ENCODE assay signal across 9 cellular contexts in genomic region chr6:149990109-149990671, GRCh38. TPM values are rescaled to one million over a fixed set of nuclear protein-coding genes. Genes with fewer than 3 reads are reported as not detected.
DNase-seq lines count a peak whose midpoint lies in the region; ATAC-seq and TF ChIP-seq lines count a peak whose summit lies in the region.
"Had no signal": no experiment of that assay in that cellular context is flagged by ENCODE, and none has a peak within 500 bp of the region (broad histone marks: within the 10 kb centered on the region; RNA-seq: fewer than 3 reads in every experiment).

No MANE protein-coding gene starts in this region.

- H3K27me3 Mint-ChIP-seq in CD4-positive, alpha-beta T cell: peaks cover 100% of the 10 kb centered on the region
- peaks cover 80% of the 10 kb centered on the region for H3K27me3 Mint-ChIP-seq in HFFc6 (ENCODE audit: insufficient read depth)
- peaks cover 95% of the 10 kb centered on the region for H3K27me3 Mint-ChIP-seq in activated naive CD8-positive, alpha-beta T cell treated with anti-CD3 and anti-CD28 coated beads, Interleukin-2, amount 10 ng/mL, durations not matched to agents 7 days and 5 days
- peaks cover 77 to 90% of the 10 kb centered on the region in 2 donors for H3K27me3 Mint-ChIP-seq in natural killer cell (ENCODE audit: low read depth in 2 of 2)

- DNase-seq in CD4-positive, alpha-beta T cell: no peak
- no peak for DNase-seq in HFFc6
- no peak for DNase-seq in activated naive CD8-positive, alpha-beta T cell treated with anti-CD3 and anti-CD28 coated beads, Interleukin-2, amount 10 ng/mL, durations not matched to agents 7 days and 5 days
- DNase-seq in natural killer cell: no peak
- DNase-seq in inferior parietal cortex (ENCODE audit: extremely low spot score): no peak
- DNase-seq in HK-2 (ENCODE audit: unreplicated experiment): no peak
- DNase-seq in cerebellar cortex (ENCODE audit: low spot score): no peak

- intact Hi-C loops in CD4-positive, alpha-beta T cell (cut with DNase I, micrococcal nuclease): no loop called here
- intact Hi-C loops in natural killer cell (cut with micrococcal nuclease): no loop called here

- H3K27me3 ChIP-seq in CD4-positive, alpha-beta T cell (ENCODE audit: control insufficient read depth, insufficient read depth, low read length): peaks cover 90% of the 10 kb centered on the region

- no peak overlapping the region for H3K27ac ChIP-seq in CD4-positive, alpha-beta T cell (ENCODE audit: low read depth, low read length)

- peaks cover 13% of the 10 kb centered on the region for H3K9me3 ChIP-seq in CD4-positive, alpha-beta T cell (ENCODE audit: control insufficient read depth, low read length)

- H3K36me3 Mint-ChIP-seq in CD4-positive, alpha-beta T cell (ENCODE audit: low read depth): no peaks in the 10 kb centered on the region
- H3K36me3 Mint-ChIP-seq in HFFc6 (ENCODE audit: low read depth) (peaks cover 9% of the 10 kb centered on the region), natural killer cell (peaks cover 7% of the 10 kb centered on the region)
- peaks cover 5% of the 10 kb centered on the region for H3K36me3 Mint-ChIP-seq in activated naive CD8-positive, alpha-beta T cell treated with anti-CD3 and anti-CD28 coated beads, Interleukin-2, amount 10 ng/mL, durations not matched to agents 7 days and 5 days

- TF ChIP-seq CTCF in CD4-positive, alpha-beta T cell (IDR thresholded peaks at IDR 0.05): no peak
- TF ChIP-seq CTCF in HFFc6 (IDR thresholded peaks at IDR 0.05) (no peak), natural killer cell (IDR thresholded peaks at IDR 0.05) (no peak)

- ATAC-seq in CD4-positive, alpha-beta T cell (ENCODE audit: poor library complexity): no peak
- ATAC-seq in activated naive CD8-positive, alpha-beta T cell treated with anti-CD3 and anti-CD28 coated beads, Interleukin-2, amount 10 ng/mL, durations not matched to agents 7 days and 5 days (ENCODE audit: low read depth): no peak
- ATAC-seq in natural killer cell: peak in 1 of 3 donors; percentile 18
- no peak for ATAC-seq in HG03175 (IDR thresholded peaks at IDR 0.05; ENCODE audit: unreplicated experiment)

- no peak overlapping the region for H3K27ac Mint-ChIP-seq in CD4-positive, alpha-beta T cell
- H3K27ac Mint-ChIP-seq in HFFc6 (no peak overlapping the region), natural killer cell (no peak overlapping the region)
- H3K27ac Mint-ChIP-seq in activated naive CD8-positive, alpha-beta T cell treated with anti-CD3 and anti-CD28 coated beads, Interleukin-2, amount 10 ng/mL, durations not matched to agents 7 days and 5 days: peak overlapping the region; percentile 3

- peak overlapping the region; percentile 82 for H3K4me3 Mint-ChIP-seq in CD4-positive, alpha-beta T cell
- H3K4me3 Mint-ChIP-seq in HFFc6 (peak overlapping the region; percentile 47), natural killer cell (peak overlapping the region; percentile 51)
- H3K4me3 Mint-ChIP-seq in activated naive CD8-positive, alpha-beta T cell treated with anti-CD3 and anti-CD28 coated beads, Interleukin-2, amount 10 ng/mL, durations not matched to agents 7 days and 5 days: peak overlapping the region; percentile 76

- no peaks in the 10 kb centered on the region for H3K9me3 Mint-ChIP-seq in CD4-positive, alpha-beta T cell
- H3K9me3 Mint-ChIP-seq in HFFc6: peaks cover 18% of the 10 kb centered on the region
- peaks cover 9% of the 10 kb centered on the region for H3K9me3 Mint-ChIP-seq in activated naive CD8-positive, alpha-beta T cell treated with anti-CD3 and anti-CD28 coated beads, Interleukin-2, amount 10 ng/mL, durations not matched to agents 7 days and 5 days
- H3K9me3 Mint-ChIP-seq in natural killer cell: peaks cover 0 to 5% of the 10 kb centered on the region in 2 donors

- CTCF ChIA-PET in CD4-positive, alpha-beta T cell (lab: Charles Lee): interaction anchor here (0.8 to 0.9 kb wide), 2 partner anchors 19 to 26 kb away, joined by 3 to 4 read pairs; no protein-coding TSS in a partner anchor

- H3K4me1 Mint-ChIP-seq in CD4-positive, alpha-beta T cell (ENCODE audit: low read depth): peaks cover 30% of the 10 kb centered on the region
- H3K4me1 Mint-ChIP-seq in HFFc6 (ENCODE audit: low read depth) (peaks cover 17% of the 10 kb centered on the region), natural killer cell (peaks cover 20 to 31% of the 10 kb centered on the region in 2 donors)
- peaks cover 25% of the 10 kb centered on the region for H3K4me1 Mint-ChIP-seq in activated naive CD8-positive, alpha-beta T cell treated with anti-CD3 and anti-CD28 coated beads, Interleukin-2, amount 10 ng/mL, durations not matched to agents 7 days and 5 days

- POLR2A ChIA-PET in CD4-positive, alpha-beta T cell (lab: Charles Lee): interaction anchor here (1.5 kb wide), 1 partner anchor 25 kb away, joined by 5 read pairs; no protein-coding TSS in a partner anchor
- POLR2A ChIA-PET in activated naive CD8-positive, alpha-beta T cell treated with anti-CD3 and anti-CD28 coated beads, Interleukin-2, amount 10 ng/mL, durations not matched to agents 7 days and 5 days (lab: Charles Lee): no interaction called here

RNA-seq across cellular contexts. Expression of gene ULBP1, which starts 26.4 kb away (rescaled TPM):
- under 1 TPM; 0.08 to 0.14 TPM for total RNA-seq in CD4-positive, alpha-beta T cell
- 10 to 100 TPM in 2 of 6 experiments, 1 to 10 TPM in 4; 8.6 to 12.7 (median 9.8) TPM for total RNA-seq in HFFc6 (2021; fragmentation: NEBNext Ultra II Directional; extraction: Animal tissue kit (Norgen Biotek cat#: 25700))
- total RNA-seq in activated naive CD8-positive, alpha-beta T cell treated with anti-CD3 and anti-CD28 coated beads, Interleukin-2, amount 10 ng/mL, durations not matched to agents 7 days and 5 days: under 1 TPM; 0.91 to 0.97 TPM
- under 1 TPM in 2 of 3 donors, not detected in 1; 0.18 to 0.23 TPM for total RNA-seq in natural killer cell

RNA-seq across cellular contexts. Expression of gene RAET1L, which starts 35.1 kb away (rescaled TPM):
- total RNA-seq in CD4-positive, alpha-beta T cell: not detected
- not detected for total RNA-seq in HFFc6 (2021; fragmentation: NEBNext Ultra II Directional; extraction: Animal tissue kit (Norgen Biotek cat#: 25700))
- not detected for total RNA-seq in activated naive CD8-positive, alpha-beta T cell treated with anti-CD3 and anti-CD28 coated beads, Interleukin-2, amount 10 ng/mL, durations not matched to agents 7 days and 5 days
- not detected for total RNA-seq in natural killer cell
- total RNA-seq: RPMI7951 had no signal

RNA-seq across cellular contexts. Expression of gene ULBP2, which starts 48.4 kb away (rescaled TPM):
- 1 to 10 TPM; 1.8 to 1.9 TPM for total RNA-seq in CD4-positive, alpha-beta T cell
- total RNA-seq in HFFc6 (2021; fragmentation: NEBNext Ultra II Directional; extraction: Animal tissue kit (Norgen Biotek cat#: 25700)): 10 to 100 TPM; 16.2 to 23.2 (median 19.4) TPM
- under 1 TPM; 0.53 to 0.60 TPM for total RNA-seq in activated naive CD8-positive, alpha-beta T cell treated with anti-CD3 and anti-CD28 coated beads, Interleukin-2, amount 10 ng/mL, durations not matched to agents 7 days and 5 days
- 1 to 10 TPM in 2 of 3 donors, under 1 TPM in 1; 0.98 to 2.4 (median 2.4) TPM for total RNA-seq in natural killer cell

Comparison
In these comparisons a context has a peak if more than half of its experiments do, and no peak if none do; other contexts are left out.
1. RNA of gene ULBP1, which starts 26.4 kb away (total RNA-seq): 8.6 to 12.7 TPM in HFFc6; 0.91 to 0.97 TPM in activated naive CD8-positive, alpha-beta T cell treated with anti-CD3 and anti-CD28 coated beads, Interleukin-2, amount 10 ng/mL, durations not matched to agents 7 days and 5 days, 0.18 to 0.23 TPM in natural killer cell and 0.08 to 0.14 TPM in CD4-positive, alpha-beta T cell; every median in the first group is over 4 times any median in the second.
2. RNA of gene ULBP2, which starts 48.4 kb away (total RNA-seq): 16.2 to 23.2 TPM in HFFc6; 0.98 to 2.4 TPM in natural killer cell, 1.8 to 1.9 TPM in CD4-positive, alpha-beta T cell and 0.53 to 0.60 TPM in activated naive CD8-positive, alpha-beta T cell treated with anti-CD3 and anti-CD28 coated beads, Interleukin-2, amount 10 ng/mL, durations not matched to agents 7 days and 5 days; every median in the first group is over 4 times any median in the second.
3. Peak in every context shown above with its lines, with median percentiles within 50 percentile points of each other: H3K4me3 Mint-ChIP-seq.